25 cellular contexts compared by ENCODE assay signal in genomic region chr18:62073461-62073860, GRCh38.
"Had no signal": no experiment of that assay in that cellular context is flagged by ENCODE, and none has a peak within 500 bp of the region (broad histone marks: within the 10 kb centered on the region; RNA-seq: fewer than 3 reads in every experiment).

No MANE protein-coding gene starts in this region.

- H3K4me3 Mint-ChIP-seq: immature natural killer cell; mesothelial cell of epicardium; naive B cell; nephron; stimulated activated naive B cell treated with anti-CD40 and anti-IgM and Interleukin-4, amounts not matched to agents 10 μg/mL and 1 μg/mL and 100 μg/mL, for 72 hours; stimulated activated naive CD8-positive, alpha-beta T cell treated with anti-CD3 and anti-CD28 coated beads, Interleukin-15, Interleukin-2, amounts not matched to agents 100 ng/mL and 50 ng/mL, for 24 hours had no signal

- H3K27ac Mint-ChIP-seq: immature natural killer cell; mesothelial cell of epicardium; naive B cell; nephron; stimulated activated naive B cell treated with anti-CD40 and anti-IgM and Interleukin-4, amounts not matched to agents 10 μg/mL and 1 μg/mL and 100 μg/mL, for 72 hours; stimulated activated naive CD8-positive, alpha-beta T cell treated with anti-CD3 and anti-CD28 coated beads, Interleukin-15, Interleukin-2, amounts not matched to agents 100 ng/mL and 50 ng/mL, for 24 hours had no signal

- H3K27ac ChIP-seq: dorsolateral prefrontal cortex, prostate gland, skin epidermis, spleen, thoracic aorta, tibial nerve, upper lobe of left lung, vagina had no signal

- H3K4me3 ChIP-seq: dorsolateral prefrontal cortex, lung, mucosa of descending colon, prostate gland, skin epidermis, spleen, thoracic aorta, tibial nerve, upper lobe of left lung, vagina had no signal

- H3K27me3 Mint-ChIP-seq: naive B cell; stimulated activated naive B cell treated with anti-CD40 and anti-IgM and Interleukin-4, amounts not matched to agents 10 μg/mL and 1 μg/mL and 100 μg/mL, for 72 hours; stimulated activated naive CD8-positive, alpha-beta T cell treated with anti-CD3 and anti-CD28 coated beads, Interleukin-15, Interleukin-2, amounts not matched to agents 100 ng/mL and 50 ng/mL, for 24 hours had no signal

- H3K9me3 Mint-ChIP-seq: nephron had no signal

- DNase-seq: dorsolateral prefrontal cortex; effector CD4-positive, alpha-beta T cell; hypothalamus; immature natural killer cell; islet precursor cell; kidney glomerular epithelial cell; left ventricle myocardium superior; mesenchymal stem cell; mucosa of descending colon; naive B cell; nucleus accumbens; right cardiac atrium; spleen; stimulated activated CD4-positive, alpha-beta T cell treated with anti-CD3 and anti-CD28 coated beads, Interleukin-4, amount 100 ng/mL, for 4 hours; stimulated activated naive B cell treated with anti-CD40 and anti-IgM and Interleukin-4, amounts not matched to agents 10 μg/mL and 1 μg/mL and 100 μg/mL, for 72 hours; upper lobe of left lung had no signal

- H3K4me1 ChIP-seq: prostate gland, spleen, tibial nerve, upper lobe of left lung, vagina had no signal

- H3K27me3 ChIP-seq: dorsolateral prefrontal cortex, spleen, tibial nerve, upper lobe of left lung, vagina had no signal

- H3K9me3 ChIP-seq: mucosa of descending colon, prostate gland, spleen, thoracic aorta, tibial nerve, upper lobe of left lung, vagina had no signal

- H3K36me3 ChIP-seq: prostate gland, upper lobe of left lung, vagina had no signal

- H3K4me1 Mint-ChIP-seq: immature natural killer cell; naive B cell; nephron; stimulated activated naive B cell treated with anti-CD40 and anti-IgM and Interleukin-4, amounts not matched to agents 10 μg/mL and 1 μg/mL and 100 μg/mL, for 72 hours had no signal
